8 cellular contexts compared by ENCODE assay signal in the genomic region with DNA sequence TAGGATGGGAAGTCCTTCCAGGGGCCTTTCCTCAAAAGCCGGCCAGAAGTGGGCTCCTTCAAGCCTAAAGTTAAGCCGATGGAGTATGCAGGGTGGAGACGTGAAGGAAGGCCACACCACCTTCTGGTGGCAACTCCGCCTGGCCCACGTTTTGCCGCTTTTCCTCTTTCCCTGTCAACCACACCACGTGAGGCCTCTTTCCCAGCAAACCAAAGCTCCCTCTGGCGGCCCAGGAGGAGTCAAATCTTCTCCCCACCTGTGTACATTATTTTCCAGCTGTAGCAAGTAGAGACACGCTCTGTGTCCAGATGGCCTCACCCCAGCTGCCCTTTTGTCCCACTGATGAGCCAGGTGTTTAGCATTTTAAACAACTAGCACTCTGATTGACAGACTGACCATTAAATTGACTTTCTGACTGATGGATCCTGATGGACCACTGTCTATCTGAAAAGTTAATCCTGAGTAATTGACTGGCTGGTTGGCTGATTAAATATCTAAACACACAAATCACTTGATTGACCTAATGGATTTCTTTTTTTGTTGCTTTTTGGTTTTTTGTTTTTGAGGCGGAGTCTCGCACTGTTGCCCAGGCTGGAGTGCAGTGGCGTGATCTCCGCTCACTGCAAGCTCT.
DNase-seq lines count a peak whose midpoint lies in the region; ATAC-seq and TF ChIP-seq lines count a peak whose summit lies in the region.

No MANE protein-coding gene starts in this region.

- no peaks in the 10 kb centered on the region for H3K36me3 ChIP-seq in WERI-Rb-1
- H3K36me3 ChIP-seq in tibial artery: no peaks in the 10 kb centered on the region

- H3K4me1 ChIP-seq in tibial artery: peaks cover under 1 to 17% (median 9%) of the 10 kb centered on the region in 4 donors

- 0 out of 2 replicates have a peak overlapping the region, but pooled peaks have one; percentile 18 for H3K27ac ChIP-seq in WERI-Rb-1
- no peak overlapping the region for H3K27ac ChIP-seq in tibial artery

- no peaks in the 10 kb centered on the region for H3K9me3 ChIP-seq in WERI-Rb-1 (ENCODE audit: severe bottlenecking)
- H3K9me3 ChIP-seq in tibial artery: no peaks in the 10 kb centered on the region

- H3K4me3 ChIP-seq in LNCaP clone FGC (ENCODE audit: low read depth, low read length) (no peak overlapping the region), WERI-Rb-1 (ENCODE audit: low read depth, low read length) (no peak overlapping the region), tibial artery (no peak overlapping the region)

- intact Hi-C loops in tibial artery (cut with DNase I; ENCODE audit: low total_unique reads): no loop called here

- H3K27me3 ChIP-seq in WERI-Rb-1 (ENCODE audit: insufficient read depth, low read depth, severe bottlenecking) (no peaks in the 10 kb centered on the region), tibial artery (no peaks in the 10 kb centered on the region)

- no peak for ATAC-seq in HG03354 (IDR thresholded peaks at IDR 0.05; ENCODE audit: poor library complexity, severe bottlenecking, unreplicated experiment)

- peak; percentile 72 for DNase-seq in DMS153 (lab: John Stamatoyannopoulos, UW)
- peak; percentile 49 for DNase-seq in LNCaP clone FGC (ENCODE audit: low read depth)
- DNase-seq in WERI-Rb-1: peak; percentile 93
- peak; percentile 46 for DNase-seq in hepatic stellate cell (ENCODE audit: low spot score)
- peak in 1 of 2 donors; percentile 43 for DNase-seq in tibial artery
- DNase-seq in activated CD8-positive, alpha-beta memory T cell treated with anti-CD3 and anti-CD28 coated beads, Interleukin-2, amount 50 U/mL, for 48 hours: no peak
- DNase-seq in stimulated activated CD4-positive, alpha-beta T cell treated with anti-CD3 and anti-CD28 coated beads, Interleukin-4, amount 100 ng/mL, for 4 hours: no peak

- TF ChIP-seq CTCF in LNCaP clone FGC (IDR thresholded peaks at IDR 0.05; ENCODE audit: control insufficient read depth, extremely low read depth, insufficient read depth): peak; percentile 82
- TF ChIP-seq CTCF in WERI-Rb-1 (IDR thresholded peaks at IDR 0.05; ENCODE audit: low read depth, low read length): peak; percentile 75
- peak; percentile 56 to 57 for TF ChIP-seq CTCF in tibial artery (IDR thresholded peaks at IDR 0.05)

Comparison
In these comparisons a context has a peak if more than half of its experiments do, and no peak if none do; other contexts are left out.
1. DNase-seq: peak in DMS153 (single experiment), LNCaP clone FGC (single experiment), WERI-Rb-1 (single experiment) and hepatic stellate cell (single experiment); none in activated CD8-positive, alpha-beta memory T cell treated with anti-CD3 and anti-CD28 coated beads, Interleukin-2, amount 50 U/mL, for 48 hours (single experiment) and stimulated activated CD4-positive, alpha-beta T cell treated with anti-CD3 and anti-CD28 coated beads, Interleukin-4, amount 100 ng/mL, for 4 hours (0 of 2).
2. Peak in every context shown above with its lines, with median percentiles within 50 percentile points of each other: CTCF ChIP-seq.